1 cellular context compared by ENCODE assay signal in genomic region chr10:104066945-104067344, GRCh38.
TF ChIP-seq lines count a peak whose summit lies in the region.

No MANE protein-coding gene starts in this region.

TF ChIP-seq in WTC11, 78 proteins besides CTCF, POLR2A, EP300 and RAD21 (continued from another document):
- TF ChIP-seq E2F5 (CRISPR knock-in tag; IDR thresholded peaks at IDR 0.05) (no peak), MAX (CRISPR knock-in tag; IDR thresholded peaks at IDR 0.05) (no peak), ZBTB43 (CRISPR knock-in tag; IDR thresholded peaks at IDR 0.05) (no peak), ZNF317 (CRISPR knock-in tag; IDR thresholded peaks at IDR 0.05; ENCODE audit: borderline replicate concordance, low read depth) (no peak), MXD4 (CRISPR knock-in tag; IDR thresholded peaks at IDR 0.05; ENCODE audit: borderline replicate concordance) (no peak), ATF3 (CRISPR knock-in tag; conservative IDR thresholded peaks at IDR 0.05) (no peak), MLX (CRISPR knock-in tag; IDR thresholded peaks at IDR 0.05) (no peak), ZNF263 (CRISPR knock-in tag; IDR thresholded peaks at IDR 0.05; ENCODE audit: low read depth) (no peak), FOXP4 (CRISPR knock-in tag; IDR thresholded peaks at IDR 0.05) (no peak), SOX15 (CRISPR knock-in tag; IDR thresholded peaks at IDR 0.05) (no peak)
